8 cellular contexts compared by ENCODE assay signal in the genomic region with DNA sequence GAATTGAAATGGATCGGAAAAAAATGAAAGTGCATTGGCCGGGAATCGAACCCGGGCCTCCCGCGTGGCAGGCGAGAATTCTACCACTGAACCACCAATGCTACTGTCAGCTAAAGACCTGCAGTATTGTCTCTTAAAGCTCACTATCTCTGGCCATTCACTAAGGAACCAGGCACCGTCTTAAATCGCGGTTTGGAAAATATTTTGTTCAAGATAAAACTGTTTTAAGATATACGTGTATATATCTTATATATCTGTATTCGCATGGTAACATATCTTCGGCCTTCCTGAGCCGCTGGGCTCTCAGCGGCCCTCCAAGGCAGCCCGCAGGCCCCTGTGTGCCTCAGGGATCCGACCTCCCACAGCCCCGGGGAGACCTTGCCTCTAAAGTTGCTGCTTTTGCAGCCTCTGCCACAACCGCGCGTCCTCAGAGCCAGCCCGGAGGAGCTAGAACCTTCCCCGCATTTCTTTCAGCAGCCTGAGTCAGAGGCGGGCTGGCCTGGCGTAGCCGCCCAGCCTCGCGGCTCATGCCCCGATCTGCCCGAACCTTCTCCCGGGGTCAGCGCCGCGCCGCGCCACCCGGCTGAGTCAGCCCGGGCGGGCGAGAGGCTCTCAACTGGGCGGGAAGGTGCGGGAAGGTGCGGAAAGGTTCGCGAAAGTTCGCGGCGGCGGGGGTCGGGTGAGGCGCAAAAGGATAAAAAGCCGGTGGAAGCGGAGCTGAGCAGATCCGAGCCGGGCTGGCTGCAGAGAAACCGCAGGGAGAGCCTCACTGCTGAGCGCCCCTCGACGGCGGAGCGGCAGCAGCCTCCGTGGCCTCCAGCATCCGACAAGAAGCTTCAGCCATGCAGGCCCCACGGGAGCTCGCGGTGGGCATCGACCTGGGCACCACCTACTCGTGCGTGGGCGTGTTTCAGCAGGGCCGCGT. TPM values are rescaled to one million over a fixed set of nuclear protein-coding genes. Genes with fewer than 3 reads are reported as not detected.
DNase-seq lines count a peak whose midpoint lies in the region; ATAC-seq, FAIRE-seq and TF ChIP-seq lines count a peak whose summit lies in the region.
"Not testable (repeated sequence)": the region's sequence is repeated elsewhere in the genome, so short reads cannot be mapped to it uniquely, and the experiment has no call there.

Gene HSPA6, plus strand, starts transcription at position 724 of the 925 bp plus-strand sequence. Its CDS starts 119 bp downstream, at position 843.

- FAIRE-seq in GM19239 (lab: Jason Lieb, UNC): peak; percentile 56

- H3K27me3 ChIP-seq in layer of hippocampus (ENCODE audit: control insufficient read depth, insufficient read depth, low read length): not testable (repeated sequence)

- peak within 1 kb of the TSS; percentile 68 for H3K4me3 ChIP-seq in AG10803 (ENCODE audit: low read length)

- H3K4me3 Mint-ChIP-seq in activated CD4-positive, alpha-beta memory T cell treated with anti-CD3 and anti-CD28 coated beads for 36 hours: peak within 1 kb of the TSS; percentile 80

- TF ChIP-seq CTCF in AG10803 (conservative IDR thresholded peaks at IDR 0.05; ENCODE audit: low read length): not testable (repeated sequence)

- H3K9me3 Mint-ChIP-seq in activated CD4-positive, alpha-beta memory T cell treated with anti-CD3 and anti-CD28 coated beads for 36 hours: not testable (repeated sequence)

- peak; percentile 48 for ATAC-seq in HG03575 (IDR thresholded peaks at IDR 0.05; ENCODE audit: extremely low read depth, insufficient number of reproducible peaks, low FRiP score, unreplicated experiment)

- peak within 1 kb of the TSS; percentile 95 for H3K27ac ChIP-seq in layer of hippocampus (ENCODE audit: low read depth, low read length)

- intact Hi-C loops in activated CD4-positive, alpha-beta memory T cell treated with anti-CD3 and anti-CD28 coated beads for 36 hours (cut with micrococcal nuclease): loop anchor here (2.0 kb wide), 1 partner anchor 17 kb away; no protein-coding TSS in a partner anchor

- POLR2A ChIA-PET in activated CD4-positive, alpha-beta memory T cell treated with anti-CD3 and anti-CD28 coated beads for 36 hours (lab: Charles Lee): not testable (repeated sequence)

- CTCF ChIA-PET in activated CD4-positive, alpha-beta memory T cell treated with anti-CD3 and anti-CD28 coated beads for 36 hours (lab: Charles Lee): interaction anchor here (0.8 to 0.9 kb wide), 2 partner anchors 13 to 214 kb away, joined by 3 to 4 read pairs; no protein-coding TSS in a partner anchor

- not testable (repeated sequence) for H3K4me1 Mint-ChIP-seq in activated CD4-positive, alpha-beta memory T cell treated with anti-CD3 and anti-CD28 coated beads for 36 hours (ENCODE audit: low read depth)

- peak; percentile 72 for DNase-seq in AG10803 (ENCODE audit: low read depth)
- DNase-seq in GM19239 (ENCODE audit: insufficient read length, low spot score): not testable (repeated sequence)
- DNase-seq in NCI-H82 treated with DMSO at 0.1 percent for 48 hours (lab: John Stamatoyannopoulos, UW; ENCODE audit: unreplicated experiment): peak; percentile 74
- DNase-seq in activated CD4-positive, alpha-beta memory T cell treated with anti-CD3 and anti-CD28 coated beads for 36 hours: peak; percentile 76
- peak; percentile 27 for DNase-seq in dedifferentiated amniotic fluid mesenchymal stem cell (ENCODE audit: extremely low spot score)
- peak; percentile 53 to 64 for DNase-seq in stimulated activated CD4-positive, alpha-beta T cell treated with anti-CD3 and anti-CD28 coated beads, Interleukin-15, amount 100 ng/mL, for 1 hour (ENCODE audit: low read depth in 1 of 2, low spot score in 1 of 2)

- not testable (repeated sequence) for H3K36me3 Mint-ChIP-seq in activated CD4-positive, alpha-beta memory T cell treated with anti-CD3 and anti-CD28 coated beads for 36 hours

- H3K27me3 Mint-ChIP-seq in activated CD4-positive, alpha-beta memory T cell treated with anti-CD3 and anti-CD28 coated beads for 36 hours: not testable (repeated sequence)

- peak within 1 kb of the TSS; percentile 84 for H3K27ac Mint-ChIP-seq in activated CD4-positive, alpha-beta memory T cell treated with anti-CD3 and anti-CD28 coated beads for 36 hours

RNA-seq across cellular contexts. Expression of gene HSPA6, which starts in this region (rescaled TPM):
- total RNA-seq in activated CD4-positive, alpha-beta memory T cell treated with anti-CD3 and anti-CD28 coated beads for 36 hours: under 1 TPM; 0.48 to 0.53 TPM

Comparison
In these comparisons a context has a peak if more than half of its experiments do, and no peak if none do; other contexts are left out.
1. Peak in DNase-seq in activated CD4-positive, alpha-beta memory T cell treated with anti-CD3 and anti-CD28 coated beads for 36 hours; RNA of the gene not detected or under 1 TPM.